ENCODE assay signal across 26 cellular contexts in genomic region chr1:157852476-157852875, GRCh38. TPM values are rescaled to one million over a fixed set of nuclear protein-coding genes. Genes with fewer than 3 reads are reported as not detected.
DNase-seq lines count a peak whose midpoint lies in the region; ATAC-seq and TF ChIP-seq lines count a peak whose summit lies in the region.
"Had no signal": no experiment of that assay in that cellular context is flagged by ENCODE, and none has a peak within 500 bp of the region (broad histone marks: within the 10 kb centered on the region; RNA-seq: fewer than 3 reads in every experiment).

No MANE protein-coding gene starts in this region.

- in situ Hi-C loops in astrocyte of the cerebellum (cut with HindIII; ENCODE audit: low sequenced_read_pairs): no loop called here

- ATAC-seq in HG02610 (IDR thresholded peaks at IDR 0.05; ENCODE audit: unreplicated experiment): no peak
- ATAC-seq: mucosa of descending colon had no signal

- DNase-seq in Daoy (ENCODE audit: low read depth) (peak; percentile 84), M059J (ENCODE audit: low read depth) (peak; percentile 78), astrocyte of the cerebellum (ENCODE audit: low read depth) (peak; percentile 37), glomerular visceral epithelial cell (ENCODE audit: extremely low spot score) (peak; percentile 23), LoVo (ENCODE audit: low spot score) (no peak), 8988T (no peak), activated T-cell treated with anti-CD3 and anti-CD28 coated beads for 4 hours (no peak)
- DNase-seq: activated CD4-positive, alpha-beta T cell treated with anti-CD3 and anti-CD28 coated beads, Interleukin-2, amount 50 U/mL, for 1 hour; activated effector memory CD4-positive, alpha-beta T cell treated with Interleukin-2 at 50 U/mL for 16 hours; adrenal gland; mucosa of descending colon; NCI-H1436 treated with DMSO at 0.1 percent for 48 hours; NCI-H2171 treated with DMSO at 0.1 percent for 48 hours; NCI-H748 treated with DMSO at 0.1 percent for 48 hours; SJCRH30; stimulated activated CD4-positive, alpha-beta T cell treated with anti-CD3 and anti-CD28 coated beads, Interleukin-2, amount 100 ng/mL, for 24 hours; stimulated activated naive CD4-positive, alpha-beta T cell treated with Interleukin-2 at 50 U/mL for 16 hours; thyroid gland had no signal

- H3K4me3 ChIP-seq in astrocyte of the cerebellum (ENCODE audit: low read depth, low read length): no peak overlapping the region
- H3K4me3 ChIP-seq: adrenal gland, esophagus muscularis mucosa, HAP-1, mucosa of descending colon, SJCRH30, skin epidermis, thyroid gland had no signal

- TF ChIP-seq CTCF in astrocyte of the cerebellum (IDR thresholded peaks at IDR 0.05; ENCODE audit: low read depth, low read length, missing control alignments): no peak

RNA-seq across cellular contexts. Expression of gene CD5L, which starts 10.9 kb away (rescaled TPM):
- not detected in 2 replicates for total RNA-seq in Daoy (2014; rRNA removed; shearing (Covaris generic))
- 0.10 TPM in 1 of 2 replicates, not detected in the other for total RNA-seq in M059J (2014; rRNA removed; shearing (Covaris generic))
- total RNA-seq: neural crest cell, OCI-LY7, progenitor cell of endocrine pancreas, SJCRH30, thyroid gland had no signal

RNA-seq across cellular contexts. Expression of gene FCRL1, which starts 32.6 kb away (rescaled TPM):
- total RNA-seq in Daoy (2014; rRNA removed; shearing (Covaris generic)): not detected in 2 replicates
- not detected in 2 replicates for total RNA-seq in M059J (2014; rRNA removed; shearing (Covaris generic))
- total RNA-seq: lower leg skin, neural crest cell, progenitor cell of endocrine pancreas, SJCRH30, thyroid gland had no signal

Comparison
In these comparisons a context has a peak if more than half of its experiments do, and no peak if none do; other contexts are left out.
1. DNase-seq: peak in Daoy (single experiment), M059J (single experiment), astrocyte of the cerebellum (single experiment) and glomerular visceral epithelial cell (single experiment); none in LoVo (single experiment), 8988T (single experiment) and activated T-cell treated with anti-CD3 and anti-CD28 coated beads for 4 hours (single experiment).